Comparison of ENCODE assay signal across 25 cellular contexts in genomic region chr13:47420012-47420411, GRCh38.
DNase-seq lines count a peak whose midpoint lies in the region; ATAC-seq and TF ChIP-seq lines count a peak whose summit lies in the region.
"Had no signal": no experiment of that assay in that cellular context is flagged by ENCODE, and none has a peak within 500 bp of the region (broad histone marks: within the 10 kb centered on the region; RNA-seq: fewer than 3 reads in every experiment).

No MANE protein-coding gene starts in this region.

- intact Hi-C loops in PC-3 (cut with micrococcal nuclease) = no loop called here

- H3K36me3 ChIP-seq in BJ (ENCODE audit: control insufficient read depth, insufficient read depth, low read length) = no peaks in the 10 kb centered on the region
- no peaks in the 10 kb centered on the region for H3K36me3 ChIP-seq in PC-3 (ENCODE audit: low read depth, low read length)
- H3K36me3 ChIP-seq in mesodermal cell (ENCODE audit: control insufficient read depth, insufficient read depth, low read length) = no peaks in the 10 kb centered on the region
- H3K36me3 ChIP-seq: lower lobe of right lung, tibial artery had no signal

- BruUV-seq in PC-3 (replicated peaks; lab: Mats Ljungman, UMichigan) = no TSS peak

- H4K20me1 ChIP-seq in PC-3 (ENCODE audit: low read length) = no peaks in the 10 kb centered on the region

- CTCF ChIA-PET in BJ (lab: Yijun Ruan, JAX) (interaction anchor here (1.1 to 2.9 kb wide), 3 partner anchors 9 to 180 kb away, joined by 3 to 7 read pairs (median 5); no protein-coding TSS in a partner anchor), PC-3 (lab: Charles Lee) (interaction anchor here (0.5 to 0.6 kb wide), 3 partner anchors 65 to 253 kb away, joined by 4 read pairs; no protein-coding TSS in a partner anchor)

- H3K4me2 ChIP-seq in PC-3 (ENCODE audit: low read length) = peak overlapping the region; percentile 48; the same call in 1 of the 2 replicates

- no peak overlapping the region for H3K4me3 Mint-ChIP-seq in naive thymus-derived CD8-positive, alpha-beta T cell
- H3K4me3 Mint-ChIP-seq: activated B cell treated with CpG ODN at 0.5 μM for 24 hours; activated CD4-positive, alpha-beta memory T cell treated with anti-CD3 and anti-CD28 coated beads for 36 hours; brain; immature natural killer cell; stimulated activated naive CD8-positive, alpha-beta T cell treated with anti-CD3 and anti-CD28 coated beads, Interleukin-15, Interleukin-2, amounts not matched to agents 100 ng/mL and 50 ng/mL, for 24 hours had no signal

- H3K9ac ChIP-seq in PC-3 (ENCODE audit: low read length) = peak overlapping the region; percentile 34

- peak; percentile 14; the same call in 1 of the 2 replicates for TF ChIP-seq CTCF in BJ (IDR thresholded peaks at IDR 0.05; ENCODE audit: insufficient read depth, low read depth, low read length)
- TF ChIP-seq CTCF in PC-3 (conservative IDR thresholded peaks at IDR 0.05; ENCODE audit: low read depth, low read length) = 0 out of 2 replicates have a peak, but pooled peaks have one; percentile 20

- DNase-seq in BJ (ENCODE audit: low read depth) (no peak), PC-3 (peak; percentile 6), fibroblast of peridontal ligament (ENCODE audit: extremely low read depth) (peak; percentile 48), NCI-H1417 treated with DMSO at 0.1 percent for 48 hours (lab: John Stamatoyannopoulos, UW) (no peak), NCI-H2171 treated with DMSO at 0.1 percent for 48 hours (lab: John Stamatoyannopoulos, UW) (no peak), NCI-H226 (no peak)
- DNase-seq in naive thymus-derived CD8-positive, alpha-beta T cell = no peak
- DNase-seq: activated B cell treated with CpG ODN at 0.5 μM for 24 hours; activated CD4-positive, alpha-beta memory T cell treated with anti-CD3 and anti-CD28 coated beads for 36 hours; activated effector memory CD4-positive, alpha-beta T cell treated with anti-CD3 and anti-CD28 coated beads, Interleukin-2, amount 50 U/mL, for 16 hours; AML-193; DMS79; immature natural killer cell; lower lobe of right lung; NCI-H1048; NCI-H2029; NCI-H345; nucleus accumbens; stimulated activated CD4-positive, alpha-beta T cell treated with anti-CD3 and anti-CD28 coated beads, Interleukin-12 subunit alpha, Interleukin-12 subunit beta, amount 100 ng/mL, for 4 hours; tibial artery had no signal

- H3K27ac Mint-ChIP-seq in naive thymus-derived CD8-positive, alpha-beta T cell = no peak overlapping the region
- H3K27ac Mint-ChIP-seq: activated B cell treated with CpG ODN at 0.5 μM for 24 hours; activated CD4-positive, alpha-beta memory T cell treated with anti-CD3 and anti-CD28 coated beads for 36 hours; brain; immature natural killer cell; stimulated activated naive CD8-positive, alpha-beta T cell treated with anti-CD3 and anti-CD28 coated beads, Interleukin-15, Interleukin-2, amounts not matched to agents 100 ng/mL and 50 ng/mL, for 24 hours had no signal

- H3K4me3 ChIP-seq in BJ (ENCODE audit: low read depth, low read length) (no peak overlapping the region), PC-3 (ENCODE audit: low read length) (no peak overlapping the region), mesodermal cell (ENCODE audit: extremely low read depth, insufficient read depth, low read length, poor library complexity, severe bottlenecking) (no peak overlapping the region)
- H3K4me3 ChIP-seq: lower lobe of right lung, SK-N-MC, tibial artery had no signal

- POLR2A ChIA-PET in BJ (lab: Charles Lee) (no interaction called here), PC-3 (lab: Charles Lee; ENCODE audit: unreplicated experiment) (no interaction called here)
- POLR2A ChIA-PET in naive thymus-derived CD8-positive, alpha-beta T cell (lab: Charles Lee) = no interaction called here

- 100% methylated on average over 1 of the region's 1 CpG for WGBS in mesodermal cell (ENCODE audit: insufficient coverage in 2 of 2), 2 experiments

- H3K4me1 ChIP-seq in PC-3 (ENCODE audit: insufficient read depth, low read length) = peaks cover 21% of the 10 kb centered on the region
- H3K4me1 ChIP-seq in mesodermal cell (ENCODE audit: control insufficient read depth, insufficient read depth, low read length, poor library complexity, severe bottlenecking) = peaks cover 17% of the 10 kb centered on the region
- H3K4me1 ChIP-seq: lower lobe of right lung, tibial artery had no signal

- H3K9me3 Mint-ChIP-seq in naive thymus-derived CD8-positive, alpha-beta T cell = peaks cover 0 to 9% (median 0%) of the 10 kb centered on the region in 9 donors
- H3K9me3 Mint-ChIP-seq: activated B cell treated with CpG ODN at 0.5 μM for 24 hours; activated CD4-positive, alpha-beta memory T cell treated with anti-CD3 and anti-CD28 coated beads for 36 hours; brain; stimulated activated naive CD8-positive, alpha-beta T cell treated with anti-CD3 and anti-CD28 coated beads, Interleukin-15, Interleukin-2, amounts not matched to agents 100 ng/mL and 50 ng/mL, for 24 hours had no signal

- no peaks in the 10 kb centered on the region for H3K4me1 Mint-ChIP-seq in naive thymus-derived CD8-positive, alpha-beta T cell
- H3K4me1 Mint-ChIP-seq: activated B cell treated with CpG ODN at 0.5 μM for 24 hours, brain, immature natural killer cell had no signal

- H3K27me3 ChIP-seq in BJ (ENCODE audit: control insufficient read depth, insufficient read depth, low read length) (no peaks in the 10 kb centered on the region), PC-3 (ENCODE audit: low read length) (no peaks in the 10 kb centered on the region)
- H3K27me3 ChIP-seq: tibial artery had no signal

- no peaks in the 10 kb centered on the region for H3K9me3 ChIP-seq in PC-3 (ENCODE audit: low read length)
- no peaks in the 10 kb centered on the region for H3K9me3 ChIP-seq in mesodermal cell (ENCODE audit: control insufficient read depth, low read length)
- H3K9me3 ChIP-seq: lower lobe of right lung, tibial artery had no signal

- H3K9me2 ChIP-seq in PC-3 (replicated peaks; ENCODE audit: low read length) = no peaks in the 10 kb centered on the region

- no peak for ATAC-seq in PC-3
- ATAC-seq in naive thymus-derived CD8-positive, alpha-beta T cell = no peak
- ATAC-seq: lower lobe of right lung, Panc1 had no signal

- no peaks in the 10 kb centered on the region for H3K79me2 ChIP-seq in PC-3 (ENCODE audit: low read length)

- H3K36me3 Mint-ChIP-seq in naive thymus-derived CD8-positive, alpha-beta T cell = no peaks in the 10 kb centered on the region
- H3K36me3 Mint-ChIP-seq: activated CD4-positive, alpha-beta memory T cell treated with anti-CD3 and anti-CD28 coated beads for 36 hours; brain; immature natural killer cell had no signal

- peak overlapping the region; percentile 85 for H3K27ac ChIP-seq in PC-3 (ENCODE audit: low read length)
- peak overlapping the region; percentile 75 for H3K27ac ChIP-seq in mesodermal cell (ENCODE audit: low read depth, low read length, severe bottlenecking)
- H3K27ac ChIP-seq: lower lobe of right lung, SK-N-MC, tibial artery had no signal

- H3F3A ChIP-seq in PC-3 (ENCODE audit: low read length, unreplicated experiment) = no peaks in the 10 kb centered on the region

- H2AFZ ChIP-seq in PC-3 (ENCODE audit: low read length) = no peak overlapping the region

- peaks cover 0 to 1% (median 0%) of the 10 kb centered on the region in 5 donors for H3K27me3 Mint-ChIP-seq in naive thymus-derived CD8-positive, alpha-beta T cell
- H3K27me3 Mint-ChIP-seq: activated CD4-positive, alpha-beta memory T cell treated with anti-CD3 and anti-CD28 coated beads for 36 hours; brain; stimulated activated naive CD8-positive, alpha-beta T cell treated with anti-CD3 and anti-CD28 coated beads, Interleukin-15, Interleukin-2, amounts not matched to agents 100 ng/mL and 50 ng/mL, for 24 hours had no signal

Comparison
In these comparisons a context has a peak if more than half of its experiments do, and no peak if none do; other contexts are left out.
1. DNase-seq: peak in PC-3 (single experiment) and fibroblast of peridontal ligament (single experiment); none in BJ (single experiment), naive thymus-derived CD8-positive, alpha-beta T cell (0 of 10), NCI-H1417 treated with DMSO at 0.1 percent for 48 hours (single experiment), NCI-H2171 treated with DMSO at 0.1 percent for 48 hours (single experiment) and NCI-H226 (single experiment).